20 cellular contexts compared by ENCODE assay signal in the genomic region with DNA sequence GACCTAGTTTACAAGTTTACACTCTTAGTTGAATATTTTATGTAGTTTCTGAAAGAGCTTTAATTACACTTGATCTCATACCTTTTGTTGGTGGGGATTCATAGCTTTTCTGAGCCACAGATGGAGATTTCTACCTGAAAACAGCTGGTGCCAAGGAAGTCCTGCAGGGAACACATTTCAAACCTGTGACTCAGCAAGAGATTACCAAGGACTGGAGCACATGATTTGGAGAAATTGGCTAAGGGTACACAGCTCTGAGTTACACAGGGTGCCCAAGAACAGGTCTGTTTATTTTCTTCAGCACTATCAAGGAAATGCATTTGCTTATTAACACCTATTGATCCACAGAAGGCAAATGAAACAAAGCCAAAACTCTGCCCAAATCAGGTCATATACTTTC.
DNase-seq lines count a peak whose midpoint lies in the region; ATAC-seq and TF ChIP-seq lines count a peak whose summit lies in the region.
"Had no signal": no experiment of that assay in that cellular context is flagged by ENCODE, and none has a peak within 500 bp of the region (broad histone marks: within the 10 kb centered on the region; RNA-seq: fewer than 3 reads in every experiment).

No MANE protein-coding gene starts in this region.

- no peaks in the 10 kb centered on the region for H3K36me3 ChIP-seq in kidney epithelial cell (ENCODE audit: control insufficient read depth, insufficient read depth, low read length)

- H3K4me3 Mint-ChIP-seq in Calu3 (ENCODE audit: low read depth, unreplicated experiment), result no peak overlapping the region
- H3K4me3 Mint-ChIP-seq: activated naive CD8-positive, alpha-beta T cell treated with anti-CD3 and anti-CD28 coated beads, Interleukin-2, amount 10 ng/mL, durations not matched to agents 7 days and 5 days; mesothelial cell of epicardium; stimulated activated memory B cell treated with anti-CD40 and anti-IgM and Interleukin-4, amounts not matched to agents 10 μg/mL and 1 μg/mL and 100 μg/mL, for 72 hours had no signal

- no peak; the same call in 1 of the 2 replicates for TF ChIP-seq RAD21 in Ishikawa (IDR thresholded peaks at IDR 0.05; ENCODE audit: low read depth)

- no peak for ATAC-seq in GM21423 (IDR thresholded peaks at IDR 0.05; ENCODE audit: unreplicated experiment)
- ATAC-seq: stimulated activated memory B cell treated with anti-CD40 and anti-IgM and Interleukin-4, amounts not matched to agents 10 μg/mL and 1 μg/mL and 100 μg/mL, for 72 hours had no signal

- no peaks in the 10 kb centered on the region for H3K27me3 ChIP-seq in kidney epithelial cell (ENCODE audit: control insufficient read depth, insufficient read depth, low read length)

- H3K27me3 Mint-ChIP-seq in Calu3 (ENCODE audit: unreplicated experiment), result no peaks in the 10 kb centered on the region
- H3K27me3 Mint-ChIP-seq: activated naive CD8-positive, alpha-beta T cell treated with anti-CD3 and anti-CD28 coated beads, Interleukin-2, amount 10 ng/mL, durations not matched to agents 7 days and 5 days; stimulated activated memory B cell treated with anti-CD40 and anti-IgM and Interleukin-4, amounts not matched to agents 10 μg/mL and 1 μg/mL and 100 μg/mL, for 72 hours had no signal

- H3K4me1 Mint-ChIP-seq in Calu3 (ENCODE audit: low read depth, unreplicated experiment), result no peaks in the 10 kb centered on the region
- H3K4me1 Mint-ChIP-seq: activated naive CD8-positive, alpha-beta T cell treated with anti-CD3 and anti-CD28 coated beads, Interleukin-2, amount 10 ng/mL, durations not matched to agents 7 days and 5 days; mesothelial cell of epicardium; stimulated activated memory B cell treated with anti-CD40 and anti-IgM and Interleukin-4, amounts not matched to agents 10 μg/mL and 1 μg/mL and 100 μg/mL, for 72 hours had no signal

- intact Hi-C loops in Calu3 (cut with micrococcal nuclease; ENCODE audit: unreplicated experiment), result no loop called here

- no peak overlapping the region for H3K4me3 ChIP-seq in kidney epithelial cell (ENCODE audit: low read depth, low read length)
- H3K4me3 ChIP-seq: skin epidermis had no signal

- CTCF ChIA-PET in Calu3 (lab: Charles Lee), result no interaction called here

- no peak overlapping the region for H3K27ac Mint-ChIP-seq in Calu3 (ENCODE audit: unreplicated experiment)
- H3K27ac Mint-ChIP-seq: activated naive CD8-positive, alpha-beta T cell treated with anti-CD3 and anti-CD28 coated beads, Interleukin-2, amount 10 ng/mL, durations not matched to agents 7 days and 5 days; mesothelial cell of epicardium; stimulated activated memory B cell treated with anti-CD40 and anti-IgM and Interleukin-4, amounts not matched to agents 10 μg/mL and 1 μg/mL and 100 μg/mL, for 72 hours had no signal

- BruUV-seq in Calu3 (replicated peaks; lab: Mats Ljungman, UMichigan), result no TSS peak

- no peaks in the 10 kb centered on the region for H3K36me3 Mint-ChIP-seq in Calu3 (ENCODE audit: insufficient read depth, unreplicated experiment)
- H3K36me3 Mint-ChIP-seq: activated naive CD8-positive, alpha-beta T cell treated with anti-CD3 and anti-CD28 coated beads, Interleukin-2, amount 10 ng/mL, durations not matched to agents 7 days and 5 days; mesothelial cell of epicardium; stimulated activated memory B cell treated with anti-CD40 and anti-IgM and Interleukin-4, amounts not matched to agents 10 μg/mL and 1 μg/mL and 100 μg/mL, for 72 hours had no signal

- H3K9me3 Mint-ChIP-seq in Calu3 (ENCODE audit: low read depth, unreplicated experiment), result peaks cover 8% of the 10 kb centered on the region
- H3K9me3 Mint-ChIP-seq: mesothelial cell of epicardium had no signal

- DNase-seq in D341Med (ENCODE audit: low spot score), result peak; percentile 20
- DNase-seq in cerebellum (ENCODE audit: low spot score), result peak; percentile 70
- DNase-seq in kidney epithelial cell (ENCODE audit: low read depth), result peak; percentile 5
- DNase-seq in Calu3, result no peak
- no peak for DNase-seq in COLO668 (lab: John Stamatoyannopoulos, UW; ENCODE audit: unreplicated experiment)
- DNase-seq in activated CD4-positive, alpha-beta T cell treated with anti-CD3 and anti-CD28 coated beads for 4 hours, result no peak
- DNase-seq: activated CD4-positive, alpha-beta T cell treated with anti-CD3 and anti-CD28 coated beads for 48 hours; activated naive CD8-positive, alpha-beta T cell treated with anti-CD3 and anti-CD28 coated beads, Interleukin-2, amount 10 ng/mL, durations not matched to agents 7 days and 5 days; activated T-cell treated with anti-CD3 and anti-CD28 coated beads, Interleukin-2, amount 50 U/mL, for 1 hour; cortex of kidney; NCI-H2081 treated with DMSO at 0.1 percent for 48 hours; NK-92 treated with Interleukin-12 subunit alpha and Interleukin-12 subunit beta, amount 100 ng/mL, for 24 hours; occipital lobe; SIG-M5; T-helper 2 cell had no signal

- no peak for TF ChIP-seq CTCF in kidney epithelial cell (IDR thresholded peaks at IDR 0.05; ENCODE audit: insufficient read depth, low read length, poor library complexity, severe bottlenecking)
- TF ChIP-seq CTCF in Calu3 (IDR thresholded peaks at IDR 0.05; ENCODE audit: unreplicated experiment), result no peak

- TF ChIP-seq EP300 in Ishikawa (IDR thresholded peaks at IDR 0.05; ENCODE audit: borderline replicate concordance), result no peak

TF ChIP-seq in Ishikawa, 13 proteins besides CTCF, POLR2A, EP300 and RAD21:
- TF ChIP-seq EGR1 (IDR thresholded peaks at IDR 0.05), result no peak
- TF ChIP-seq, protein P1, sequence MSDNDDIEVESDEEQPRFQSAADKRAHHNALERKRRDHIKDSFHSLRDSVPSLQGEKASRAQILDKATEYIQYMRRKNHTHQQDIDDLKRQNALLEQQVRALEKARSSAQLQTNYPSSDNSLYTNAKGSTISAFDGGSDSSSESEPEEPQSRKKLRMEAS (IDR thresholded peaks at IDR 0.05), result peak; percentile 42; the same call in 1 of the 2 replicates
- TF ChIP-seq FOXM1 (IDR thresholded peaks at IDR 0.05; ENCODE audit: borderline replicate concordance, low read depth), result 0 out of 2 replicates have a peak, but pooled peaks have one; percentile 32
- TF ChIP-seq TEAD4 (IDR thresholded peaks at IDR 0.05), result peak; percentile 80
- no peak for TF ChIP-seq ZBTB7A (IDR thresholded peaks at IDR 0.05; ENCODE audit: low read depth)
- peak; percentile 64 for TF ChIP-seq NFIC (IDR thresholded peaks at IDR 0.05)
- peak; percentile 72 for TF ChIP-seq TCF12 (IDR thresholded peaks at IDR 0.05; ENCODE audit: low read depth)
- TF ChIP-seq, protein P2, sequence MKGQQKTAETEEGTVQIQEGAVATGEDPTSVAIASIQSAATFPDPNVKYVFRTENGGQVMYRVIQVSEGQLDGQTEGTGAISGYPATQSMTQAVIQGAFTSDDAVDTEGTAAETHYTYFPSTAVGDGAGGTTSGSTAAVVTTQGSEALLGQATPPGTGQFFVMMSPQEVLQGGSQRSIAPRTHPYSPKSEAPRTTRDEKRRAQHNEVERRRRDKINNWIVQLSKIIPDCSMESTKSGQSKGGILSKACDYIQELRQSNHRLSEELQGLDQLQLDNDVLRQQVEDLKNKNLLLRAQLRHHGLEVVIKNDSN (IDR thresholded peaks at IDR 0.05), result peak; percentile 71
- TF ChIP-seq CEBPB (IDR thresholded peaks at IDR 0.05), result peak; percentile 17; the same call in 1 of the 2 replicates

Comparison
In these comparisons a context has a peak if more than half of its experiments do, and no peak if none do; other contexts are left out.
1. DNase-seq: peak in D341Med (single experiment), cerebellum (single experiment) and kidney epithelial cell (single experiment); none in Calu3 (single experiment), COLO668 (single experiment) and activated CD4-positive, alpha-beta T cell treated with anti-CD3 and anti-CD28 coated beads for 4 hours (0 of 2).